In the genomic region with DNA sequence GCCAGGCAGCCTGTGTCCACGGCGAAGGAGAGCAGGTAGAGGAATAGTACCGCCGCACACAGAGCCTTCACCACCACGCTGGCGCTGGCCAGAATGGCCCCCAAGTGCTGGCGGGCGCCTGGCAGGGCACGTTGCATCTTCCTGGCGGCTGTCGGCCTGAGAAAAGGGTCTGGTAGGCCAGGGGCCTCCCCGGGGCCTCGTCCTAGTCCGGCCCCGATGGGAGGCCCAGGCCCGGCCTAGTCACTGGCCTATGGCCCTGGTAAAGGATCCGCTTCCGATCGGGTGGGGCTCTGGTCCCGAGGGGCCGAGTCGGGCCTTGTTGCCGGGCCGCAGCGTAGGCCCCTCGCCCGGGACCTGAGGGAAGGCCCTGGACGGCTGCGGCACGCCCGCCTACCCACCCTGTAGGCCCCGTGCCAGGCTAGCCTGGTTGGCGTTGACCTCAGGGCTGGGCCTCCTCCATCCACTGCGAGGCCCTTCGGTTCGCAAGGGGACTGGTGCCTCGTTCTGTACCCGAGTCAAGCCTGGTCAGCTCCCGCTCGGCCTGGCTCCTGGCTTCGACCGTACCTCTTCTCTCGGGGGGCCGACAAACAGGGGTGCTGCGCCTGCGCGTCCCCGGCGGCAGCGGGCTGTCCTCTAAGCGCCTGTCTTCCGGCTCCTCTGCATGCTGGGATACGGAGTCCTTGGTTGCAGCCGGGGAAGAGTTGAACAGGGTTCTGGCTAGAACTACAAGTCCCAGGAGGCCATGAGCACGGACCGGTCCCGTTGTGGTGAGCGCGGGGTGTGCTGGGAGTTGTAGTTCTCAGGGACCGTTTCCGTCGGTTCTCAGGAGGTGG, we compare ENCODE assay signal across 1 cellular context.
A peak's percentile ranks its signal among the peaks of the same experiment; 100 is the strongest.
TF ChIP-seq lines count a peak whose summit lies in the region.

Gene TMEM115 (minus strand): TSS at position 595 of the 833 bp plus-strand sequence. CDS start 458 bp downstream, at position 137.

TF ChIP-seq in HepG2, 621 proteins besides CTCF, POLR2A, EP300 and RAD21 (continued from another document and continues in another):
- TF ChIP-seq ZNF263 (CRISPR knock-in tag; IDR thresholded peaks at IDR 0.05) (0 out of 2 replicates have a peak, but pooled peaks have one; percentile 20), GATAD2A (CRISPR knock-in tag; IDR thresholded peaks at IDR 0.05) (0 out of 2 replicates have a peak, but pooled peaks have one; percentile 15), SALL2 (CRISPR knock-in tag; IDR thresholded peaks at IDR 0.05) (0 out of 2 replicates have a peak, but pooled peaks have one; percentile 41), PLSCR1 (CRISPR knock-in tag; IDR thresholded peaks at IDR 0.05; ENCODE audit: borderline replicate concordance) (no peak), ZNF329 (CRISPR knock-in tag; IDR thresholded peaks at IDR 0.05; ENCODE audit: low read depth) (peak; percentile 75; the same call in 1 of the 2 replicates), ZNF143 (CRISPR knock-in tag; IDR thresholded peaks at IDR 0.05) (peak; percentile 99), KAT8 (CRISPR knock-in tag; IDR thresholded peaks at IDR 0.05) (peak; percentile 90), PITX1 (CRISPR knock-in tag; IDR thresholded peaks at IDR 0.05) (peak; percentile 69), NONO (IDR thresholded peaks at IDR 0.05) (no peak), NONO (CRISPR knock-in tag; conservative IDR thresholded peaks at IDR 0.05) (peak; percentile 53; the same call in 1 of the 2 replicates), HMGXB3 (CRISPR knock-in tag; IDR thresholded peaks at IDR 0.05; ENCODE audit: borderline replicate concordance) (no peak; the same call in 1 of the 2 replicates), TEAD2 (CRISPR knock-in tag; IDR thresholded peaks at IDR 0.05) (no peak), PBX2 (CRISPR knock-in tag; IDR thresholded peaks at IDR 0.05) (no peak), ZNF567 (CRISPR knock-in tag; IDR thresholded peaks at IDR 0.05; ENCODE audit: borderline replicate concordance) (no peak), GLMP (CRISPR knock-in tag; IDR thresholded peaks at IDR 0.05; ENCODE audit: borderline replicate concordance) (no peak), PRPF4 (IDR thresholded peaks at IDR 0.05; ENCODE audit: low read depth, low read length, poor library complexity, severe bottlenecking) (no peak), NR3C1 (CRISPR knock-in tag; IDR thresholded peaks at IDR 0.05) (0 out of 2 replicates have a peak, but pooled peaks have one; percentile 68), ZNF205 (CRISPR knock-in tag; IDR thresholded peaks at IDR 0.05) (peak; percentile 55; the same call in 1 of the 2 replicates), CEBPG (CRISPR knock-in tag; IDR thresholded peaks at IDR 0.05) (no peak; the same call in 1 of the 2 replicates), ZNF207 (IDR thresholded peaks at IDR 0.05; ENCODE audit: borderline replicate concordance) (no peak), ZNF343 (CRISPR knock-in tag; IDR thresholded peaks at IDR 0.05) (peak; percentile 71), RBAK (CRISPR knock-in tag; IDR thresholded peaks at IDR 0.05) (no peak), DRAP1 (CRISPR knock-in tag; IDR thresholded peaks at IDR 0.05) (peak; percentile 83), HOMEZ (CRISPR knock-in tag; IDR thresholded peaks at IDR 0.05; ENCODE audit: low read depth) (no peak), PRDM4 (CRISPR knock-in tag; IDR thresholded peaks at IDR 0.05; ENCODE audit: borderline replicate concordance) (no peak), ZBTB8A (CRISPR knock-in tag; IDR thresholded peaks at IDR 0.05; ENCODE audit: borderline replicate concordance, low read depth) (peak; percentile 27; the same call in 1 of the 2 replicates), PLRG1 (conservative IDR thresholded peaks at IDR 0.05) (no peak), ZBTB1 (CRISPR knock-in tag; IDR thresholded peaks at IDR 0.05; ENCODE audit: borderline replicate concordance) (no peak), ZBTB43 (CRISPR knock-in tag; conservative IDR thresholded peaks at IDR 0.05) (no peak; the same call in 1 of the 2 replicates), ZNF280B (CRISPR knock-in tag; IDR thresholded peaks at IDR 0.05; ENCODE audit: borderline replicate concordance) (peak; percentile 74; the same call in 1 of the 2 replicates), ZNF225 (CRISPR knock-in tag; IDR thresholded peaks at IDR 0.05) (peak; percentile 83; the same call in 1 of the 2 replicates), RBM39 (IDR thresholded peaks at IDR 0.05; ENCODE audit: low read depth, low read length, poor library complexity, severe bottlenecking) (peak; percentile 60), PCBP2 (optimal IDR thresholded peaks at IDR 0.05; ENCODE audit: low read depth, low read length, poor library complexity, severe bottlenecking) (no peak), ZFYVE20 (CRISPR knock-in tag; IDR thresholded peaks at IDR 0.05; ENCODE audit: borderline replicate concordance, low read depth) (no peak)
- TF ChIP-seq, protein P1, sequence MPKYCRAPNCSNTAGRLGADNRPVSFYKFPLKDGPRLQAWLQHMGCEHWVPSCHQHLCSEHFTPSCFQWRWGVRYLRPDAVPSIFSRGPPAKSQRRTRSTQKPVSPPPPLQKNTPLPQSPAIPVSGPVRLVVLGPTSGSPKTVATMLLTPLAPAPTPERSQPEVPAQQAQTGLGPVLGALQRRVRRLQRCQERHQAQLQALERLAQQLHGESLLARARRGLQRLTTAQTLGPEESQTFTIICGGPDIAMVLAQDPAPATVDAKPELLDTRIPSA (CRISPR knock-in tag; IDR thresholded peaks at IDR 0.05; ENCODE audit: borderline replicate concordance): no peak; the same call in 1 of the 2 replicates
- TF ChIP-seq, protein P2, sequence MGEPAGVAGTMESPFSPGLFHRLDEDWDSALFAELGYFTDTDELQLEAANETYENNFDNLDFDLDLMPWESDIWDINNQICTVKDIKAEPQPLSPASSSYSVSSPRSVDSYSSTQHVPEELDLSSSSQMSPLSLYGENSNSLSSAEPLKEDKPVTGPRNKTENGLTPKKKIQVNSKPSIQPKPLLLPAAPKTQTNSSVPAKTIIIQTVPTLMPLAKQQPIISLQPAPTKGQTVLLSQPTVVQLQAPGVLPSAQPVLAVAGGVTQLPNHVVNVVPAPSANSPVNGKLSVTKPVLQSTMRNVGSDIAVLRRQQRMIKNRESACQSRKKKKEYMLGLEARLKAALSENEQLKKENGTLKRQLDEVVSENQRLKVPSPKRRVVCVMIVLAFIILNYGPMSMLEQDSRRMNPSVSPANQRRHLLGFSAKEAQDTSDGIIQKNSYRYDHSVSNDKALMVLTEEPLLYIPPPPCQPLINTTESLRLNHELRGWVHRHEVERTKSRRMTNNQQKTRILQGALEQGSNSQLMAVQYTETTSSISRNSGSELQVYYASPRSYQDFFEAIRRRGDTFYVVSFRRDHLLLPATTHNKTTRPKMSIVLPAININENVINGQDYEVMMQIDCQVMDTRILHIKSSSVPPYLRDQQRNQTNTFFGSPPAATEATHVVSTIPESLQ (CRISPR knock-in tag; conservative IDR thresholded peaks at IDR 0.05): peak; percentile 64; the same call in 1 of the 2 replicates
